8 cellular contexts compared by ENCODE assay signal in the genomic region with DNA sequence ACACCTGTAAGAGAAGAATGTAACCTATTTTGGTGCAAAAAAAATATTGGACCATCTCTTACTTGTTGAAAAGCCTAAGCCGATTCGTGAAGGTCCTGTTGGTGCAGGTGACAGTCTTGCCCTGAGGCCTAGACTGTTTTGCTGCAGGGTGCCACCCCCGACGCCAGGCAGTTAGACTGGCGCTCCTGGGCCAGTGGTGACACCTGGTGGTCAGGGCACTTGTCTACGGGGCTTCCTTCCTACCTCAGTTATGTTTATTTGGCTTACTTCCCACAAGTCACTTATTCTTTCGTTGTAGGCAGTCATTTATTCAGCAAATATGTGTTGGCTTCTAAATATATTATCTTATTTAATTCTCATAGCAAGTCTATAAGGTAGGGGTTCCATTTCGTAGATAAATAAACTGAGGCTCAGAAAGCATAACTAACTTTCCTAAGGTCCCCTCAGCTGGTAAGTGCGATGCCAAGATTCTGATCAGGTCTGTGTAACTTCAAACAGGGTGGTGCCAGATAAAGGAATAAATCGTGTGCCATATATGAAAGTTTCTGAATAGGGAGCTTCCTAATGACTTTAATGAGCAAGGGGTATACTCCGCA. TPM values are rescaled to one million over a fixed set of nuclear protein-coding genes. Genes with fewer than 3 reads are reported as not detected.
DNase-seq lines count a peak whose midpoint lies in the region; ATAC-seq and TF ChIP-seq lines count a peak whose summit lies in the region.

No MANE protein-coding gene starts in this region.

- H3K9me3 Mint-ChIP-seq in CD8-positive, alpha-beta memory T cell, result no peaks in the 10 kb centered on the region

- no peak overlapping the region for H2BK5ac ChIP-seq in trophoblast cell (ENCODE audit: low read depth, low read length, poor library complexity)

- TF ChIP-seq POLR2A in esophagus muscularis mucosa (IDR thresholded peaks at IDR 0.05; ENCODE audit: low read depth), result no peak
- no peak for TF ChIP-seq POLR2A in uterus (IDR thresholded peaks at IDR 0.05)

- no peaks in the 10 kb centered on the region for H3K79me1 ChIP-seq in trophoblast cell (ENCODE audit: low read length)

- peaks cover 38 to 48% (median 45%) of the 10 kb centered on the region in 3 donors for H3K4me1 Mint-ChIP-seq in CD8-positive, alpha-beta memory T cell

- peak overlapping the region; percentile 91 to 98 (median 95) for H3K4me3 Mint-ChIP-seq in CD8-positive, alpha-beta memory T cell

- H3K27me3 Mint-ChIP-seq in CD8-positive, alpha-beta memory T cell, result no peaks in the 10 kb centered on the region

- no peaks in the 10 kb centered on the region for H3K27me3 ChIP-seq in CD8-positive, alpha-beta memory T cell (ENCODE audit: insufficient read depth, low read length, poor library complexity, severe bottlenecking)
- no peaks in the 10 kb centered on the region for H3K27me3 ChIP-seq in NT2/D1 (ENCODE audit: insufficient read depth, insufficient read length)
- H3K27me3 ChIP-seq in esophagus muscularis mucosa, result no peaks in the 10 kb centered on the region
- H3K27me3 ChIP-seq in trophoblast cell (ENCODE audit: insufficient read depth, low read length), result no peaks in the 10 kb centered on the region
- H3K27me3 ChIP-seq in uterus, result no peaks in the 10 kb centered on the region

- DNase-seq in CD8-positive, alpha-beta memory T cell, result peak; percentile 76 to 91 (median 78)
- DNase-seq in NT2/D1 (ENCODE audit: low read depth, low spot score), result peak; percentile 42
- DNase-seq in activated CD8-positive, alpha-beta memory T cell treated with anti-CD3 and anti-CD28 coated beads, Interleukin-2, amount 50 U/mL, for 24 hours (ENCODE audit: extremely low read depth), result peak; percentile 41
- DNase-seq in esophagus muscularis mucosa (ENCODE audit: extremely low spot score), result no peak
- DNase-seq in trophoblast cell, result peak; percentile 78 to 89
- DNase-seq in uterus, result peak; percentile 19 to 24

- ATAC-seq in GM19397 (IDR thresholded peaks at IDR 0.05; ENCODE audit: unreplicated experiment), result peak; percentile 32
- peak; percentile 37 for ATAC-seq in HG03520 (IDR thresholded peaks at IDR 0.05; ENCODE audit: unreplicated experiment)

- H3K36me3 ChIP-seq in CD8-positive, alpha-beta memory T cell (ENCODE audit: insufficient read depth, low read length), result no peaks in the 10 kb centered on the region
- H3K36me3 ChIP-seq in NT2/D1 (ENCODE audit: insufficient read depth, insufficient read length, low read length) (no peaks in the 10 kb centered on the region), esophagus muscularis mucosa (no peaks in the 10 kb centered on the region), trophoblast cell (ENCODE audit: control insufficient read depth in 1 of 2, insufficient read depth in 2 of 2, low read length in 2 of 2) (no peaks in the 10 kb centered on the region), uterus (no peaks in the 10 kb centered on the region)

- H3K4ac ChIP-seq in trophoblast cell (ENCODE audit: low read depth, low read length), result no peak overlapping the region

- H3K9me3 ChIP-seq in CD8-positive, alpha-beta memory T cell (ENCODE audit: low read length), result no peaks in the 10 kb centered on the region
- H3K9me3 ChIP-seq in NT2/D1 (ENCODE audit: insufficient read depth, low read length), result no peaks in the 10 kb centered on the region
- no peaks in the 10 kb centered on the region for H3K9me3 ChIP-seq in esophagus muscularis mucosa
- no peaks in the 10 kb centered on the region for H3K9me3 ChIP-seq in trophoblast cell (ENCODE audit: insufficient read depth, low read depth, low read length)
- H3K9me3 ChIP-seq in uterus, result no peaks in the 10 kb centered on the region

- H3K9ac ChIP-seq in NT2/D1 (ENCODE audit: insufficient read length, low read depth), result no peak overlapping the region
- H3K9ac ChIP-seq in trophoblast cell (ENCODE audit: low read length), result no peak overlapping the region

- no peak overlapping the region for H2BK120ac ChIP-seq in trophoblast cell (ENCODE audit: insufficient read depth, low read length, poor library complexity)

- no peak overlapping the region for H4K91ac ChIP-seq in trophoblast cell (ENCODE audit: low read depth, low read length)

- H4K8ac ChIP-seq in trophoblast cell (ENCODE audit: low read depth, low read length), result no peak overlapping the region

- no peak overlapping the region for H2AFZ ChIP-seq in trophoblast cell (ENCODE audit: insufficient read depth, low read length, poor library complexity)

- no peak overlapping the region for H2BK12ac ChIP-seq in trophoblast cell (ENCODE audit: low read length)

- H3K4me1 ChIP-seq in CD8-positive, alpha-beta memory T cell (ENCODE audit: insufficient read depth, low read length), result peaks cover 28% of the 10 kb centered on the region
- no peaks in the 10 kb centered on the region for H3K4me1 ChIP-seq in NT2/D1 (ENCODE audit: insufficient read depth, insufficient read length)
- H3K4me1 ChIP-seq in esophagus muscularis mucosa, result peaks cover 12 to 38% (median 29%) of the 10 kb centered on the region in 4 donors
- H3K4me1 ChIP-seq in trophoblast cell (ENCODE audit: control insufficient read depth in 1 of 2, insufficient read depth in 2 of 2, low read length in 2 of 2), result peaks cover 0 to 2% of the 10 kb centered on the region in 2 experiments
- H3K4me1 ChIP-seq in uterus, result peaks cover 9 to 11% of the 10 kb centered on the region in 2 donors

- H3K79me2 ChIP-seq in trophoblast cell (ENCODE audit: control insufficient read depth, insufficient read depth, low read length, poor library complexity), result peaks cover 2% of the 10 kb centered on the region

- H3K27ac Mint-ChIP-seq in CD8-positive, alpha-beta memory T cell, result peak overlapping the region in 6 of 8 donors; percentile 28 to 94 (median 70)

- H3K23ac ChIP-seq in trophoblast cell (ENCODE audit: low read length), result no peak overlapping the region

- 52% methylated on average over 11 of the region's 11 CpGs for WGBS in esophagus muscularis mucosa
- WGBS in trophoblast cell (ENCODE audit: extremely low coverage, insufficient coverage, insufficient read length), result no CpG with 5 or more reads among the region's 11 CpGs

- intact Hi-C loops in esophagus muscularis mucosa (cut with DNase I) (loop anchor here (5.0 kb wide), 1 partner anchor 50 kb away; no protein-coding TSS in a partner anchor), uterus (cut with DNase I; ENCODE audit: low total_unique reads) (no loop called here)

- POLR2A ChIA-PET in CD8-positive, alpha-beta memory T cell (lab: Charles Lee), result interaction anchor here (0.7 to 4.3 kb wide), 5 partner anchors 31 to 130 kb away, joined by 3 to 37 read pairs (median 21); a partner anchor contains a TSS

- H3K18ac ChIP-seq in trophoblast cell (ENCODE audit: low read length), result no peak overlapping the region

- H3K36me3 Mint-ChIP-seq in CD8-positive, alpha-beta memory T cell, result peaks cover 0 to 4% (median 0%) of the 10 kb centered on the region in 3 donors

- peak overlapping the region; percentile 13 for H3K4me2 ChIP-seq in trophoblast cell (ENCODE audit: low read length)

- no peak for TF ChIP-seq EP300 in esophagus muscularis mucosa (IDR thresholded peaks at IDR 0.05)

- no peak overlapping the region for H2AK5ac ChIP-seq in trophoblast cell (ENCODE audit: low read length)

- H4K12ac ChIP-seq in trophoblast cell (ENCODE audit: low read depth, low read length), result no peak overlapping the region

- TF ChIP-seq CTCF in esophagus muscularis mucosa (IDR thresholded peaks at IDR 0.05), result peak; percentile 30 to 45 (median 44)
- TF ChIP-seq CTCF in uterus (IDR thresholded peaks at IDR 0.05), result peak in 1 of 4 experiments; percentile 30

- H3K4me3 ChIP-seq in CD8-positive, alpha-beta memory T cell (ENCODE audit: low read length), result peak overlapping the region; percentile 3
- H3K4me3 ChIP-seq in NT2/D1 (ENCODE audit: insufficient read length, low read depth) (no peak overlapping the region), esophagus muscularis mucosa (peak overlapping the region in 3 of 4 donors; percentile 21 to 69 (median 34)), trophoblast cell (ENCODE audit: low read depth, low read length) (no peak overlapping the region), uterus (no peak overlapping the region)

- CTCF ChIA-PET in CD8-positive, alpha-beta memory T cell (lab: Charles Lee), result interaction anchor here (0.8 to 4.7 kb wide), 17 partner anchors 9 to 359 kb away, joined by 3 to 90 read pairs (median 11); a partner anchor contains a TSS

- no peak overlapping the region for H3K14ac ChIP-seq in trophoblast cell (ENCODE audit: low read length)

- H3K27ac ChIP-seq in CD8-positive, alpha-beta memory T cell (ENCODE audit: low read depth, low read length), result no peak overlapping the region
- no peak overlapping the region for H3K27ac ChIP-seq in esophagus muscularis mucosa (replicated peaks in 1 of 4)
- no peak overlapping the region for H3K27ac ChIP-seq in trophoblast cell (ENCODE audit: low read depth, low read length)
- H3K27ac ChIP-seq in uterus, result no peak overlapping the region

RNA-seq across cellular contexts. Expression of a gene that starts 1.9 kb away (rescaled TPM):
- 10 to 100 TPM; 19.4 to 21.0 TPM for total RNA-seq in CD8-positive, alpha-beta memory T cell
- polyA plus RNA-seq in CD8-positive, alpha-beta memory T cell, result 2.1 TPM
- 10 to 100 TPM; 11.6 to 17.2 (median 14.4) TPM for total RNA-seq in esophagus muscularis mucosa
- polyA plus RNA-seq in trophoblast cell (2013), result 6.6 and 6.9 TPM in 2 replicates
- total RNA-seq in uterus, result 10 to 100 TPM in 3 of 4 donors, 1 to 10 TPM in 1; 1.3 to 55.4 (median 13.1) TPM

Comparison
In these comparisons a context has a peak if more than half of its experiments do, and no peak if none do; other contexts are left out.
1. H3K4me3 ChIP-seq: peak in CD8-positive, alpha-beta memory T cell (single experiment) and esophagus muscularis mucosa (3 of 4); none in NT2/D1 (single experiment), trophoblast cell (single experiment) and uterus (0 of 2).